Comparison of ENCODE assay signal across 1 cellular context in the genomic region with DNA sequence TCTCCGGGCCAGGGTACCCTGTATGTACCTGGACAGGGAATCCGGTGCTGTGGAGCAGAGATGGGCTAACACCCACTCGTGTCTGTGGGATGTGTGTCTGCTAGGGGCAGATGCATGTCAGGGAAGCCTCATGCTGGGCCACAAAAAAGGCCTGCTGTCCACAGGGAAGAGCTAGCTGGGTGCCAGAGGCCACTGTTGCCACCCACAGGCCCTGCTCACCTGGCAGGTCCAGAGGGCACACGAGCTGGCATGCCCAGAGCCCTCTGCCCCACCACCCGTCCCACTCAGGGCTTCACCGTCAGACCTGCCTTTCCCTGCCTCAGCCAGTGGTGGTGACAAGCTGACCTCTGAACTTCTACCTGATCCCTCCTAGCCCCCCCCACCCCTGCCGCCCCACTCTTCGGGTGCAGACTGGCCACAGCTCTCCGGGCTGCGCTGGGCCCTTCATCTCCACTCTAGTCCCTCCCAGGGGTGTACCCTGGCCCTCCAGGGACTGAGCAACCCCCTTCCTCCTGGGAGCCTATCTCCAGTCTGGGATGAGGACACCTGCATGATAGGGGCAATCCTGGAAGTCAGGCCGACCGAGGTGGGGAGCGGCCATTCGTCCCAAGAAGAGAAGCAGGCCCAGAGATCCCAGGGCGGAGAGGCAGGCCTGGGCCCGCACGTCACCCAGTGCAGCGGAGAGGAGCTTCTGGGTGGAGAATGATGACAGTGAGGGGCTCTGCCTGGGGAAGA.
TF ChIP-seq lines count a peak whose summit lies in the region.

No MANE protein-coding gene starts in this region.

TF ChIP-seq in A549, 52 proteins besides CTCF, POLR2A, EP300 and RAD21 (continued from another document):
- TF ChIP-seq HMGXB4 (CRISPR knock-in tag; IDR thresholded peaks at IDR 0.05; ENCODE audit: borderline replicate concordance) (no peak), ZC3H11A (IDR thresholded peaks at IDR 0.05) (no peak), NPAS2 (CRISPR knock-in tag; IDR thresholded peaks at IDR 0.05; ENCODE audit: borderline replicate concordance) (no peak), HOXB5 (CRISPR knock-in tag; IDR thresholded peaks at IDR 0.05) (no peak)
TF ChIP-seq in A549: peak in this region for 0.
